ENCODE assay signal across 2 cellular contexts in genomic region chr3:179438836-179439235, GRCh38.
TF ChIP-seq lines count a peak whose summit lies in the region.

No MANE protein-coding gene starts in this region.

TF ChIP-seq in HepG2, 621 proteins besides CTCF, POLR2A, EP300 and RAD21:
- no peak for TF ChIP-seq KMT2A (CRISPR knock-in tag; IDR thresholded peaks at IDR 0.05)

TF ChIP-seq in SK-N-SH, 30 proteins besides CTCF, POLR2A, EP300 and RAD21:
- TF ChIP-seq PBX3 (IDR thresholded peaks at IDR 0.05) (no peak), YY1 (IDR thresholded peaks at IDR 0.05; ENCODE audit: low read depth) (no peak), TAF1 (IDR thresholded peaks at IDR 0.05; ENCODE audit: borderline replicate concordance, low read depth, low read length) (no peak), CHD2 (IDR thresholded peaks at IDR 0.05; ENCODE audit: low read length, partially characterized antibody) (no peak), MEF2A (IDR thresholded peaks at IDR 0.05; ENCODE audit: borderline replicate concordance, low read depth) (no peak), SMC3 (IDR thresholded peaks at IDR 0.05; ENCODE audit: low read depth, low read length) (no peak), REST (IDR thresholded peaks at IDR 0.05; ENCODE audit: low read depth, low read length) (no peak), FOXM1 (IDR thresholded peaks at IDR 0.05; ENCODE audit: low read depth) (no peak), TCF12 (IDR thresholded peaks at IDR 0.05) (no peak), RCOR1 (IDR thresholded peaks at IDR 0.05; ENCODE audit: low read length) (no peak)
- TF ChIP-seq, protein P1, sequence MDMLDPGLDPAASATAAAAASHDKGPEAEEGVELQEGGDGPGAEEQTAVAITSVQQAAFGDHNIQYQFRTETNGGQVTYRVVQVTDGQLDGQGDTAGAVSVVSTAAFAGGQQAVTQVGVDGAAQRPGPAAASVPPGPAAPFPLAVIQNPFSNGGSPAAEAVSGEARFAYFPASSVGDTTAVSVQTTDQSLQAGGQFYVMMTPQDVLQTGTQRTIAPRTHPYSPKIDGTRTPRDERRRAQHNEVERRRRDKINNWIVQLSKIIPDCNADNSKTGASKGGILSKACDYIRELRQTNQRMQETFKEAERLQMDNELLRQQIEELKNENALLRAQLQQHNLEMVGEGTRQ (IDR thresholded peaks at IDR 0.05; ENCODE audit: borderline replicate concordance, low read depth, low read length) = no peak
TF ChIP-seq in SK-N-SH: peak in this region for 0.
